In genomic region chr11:83162377-83162776, GRCh38 we compare ENCODE assay signal across 8 cellular contexts. TPM values are rescaled to one million over a fixed set of nuclear protein-coding genes. Genes with fewer than 3 reads are reported as not detected.
DNase-seq lines count a peak whose midpoint lies in the region; ATAC-seq and TF ChIP-seq lines count a peak whose summit lies in the region.

No MANE protein-coding gene starts in this region.

- H3K27ac Mint-ChIP-seq in activated B cell treated with CpG ODN at 0.5 μM for 24 hours: peak overlapping the region; percentile 56

- H3K27me3 ChIP-seq in neutrophil: no peaks in the 10 kb centered on the region
- no peaks in the 10 kb centered on the region for H3K27me3 ChIP-seq in right lobe of liver

- peaks cover 61% of the 10 kb centered on the region for H3K4me1 Mint-ChIP-seq in activated B cell treated with CpG ODN at 0.5 μM for 24 hours

- peak overlapping the region; percentile 64 for H3K4me3 Mint-ChIP-seq in activated B cell treated with CpG ODN at 0.5 μM for 24 hours

- no peak overlapping the region for H3K4me3 ChIP-seq in neutrophil (ENCODE audit: low read depth in 1 of 2, low read length in 1 of 2)
- no peak overlapping the region for H3K4me3 ChIP-seq in right lobe of liver

- H3K27me3 Mint-ChIP-seq in activated B cell treated with CpG ODN at 0.5 μM for 24 hours: no peaks in the 10 kb centered on the region

- intact Hi-C loops in activated B cell treated with CpG ODN at 0.5 μM for 24 hours (cut with micrococcal nuclease): loop anchor here (1.0 kb wide), 1 partner anchor 9 kb away; no protein-coding TSS in a partner anchor
- intact Hi-C loops in right lobe of liver (cut with DNase I): no loop called here

- H3K36me3 ChIP-seq in neutrophil: peaks cover 40% of the 10 kb centered on the region
- H3K36me3 ChIP-seq in right lobe of liver: peaks cover 0 to 32% (median 7%) of the 10 kb centered on the region in 4 donors

- no peaks in the 10 kb centered on the region for H3K9me3 Mint-ChIP-seq in activated B cell treated with CpG ODN at 0.5 μM for 24 hours

- 57% methylated on average over 2 of the region's 2 CpGs for WGBS in right lobe of liver (ENCODE audit: insufficient coverage, low coverage, low lambda C conversion rate, missing lambda C conversion rate)

- ATAC-seq in GM18867 (IDR thresholded peaks at IDR 0.05; ENCODE audit: unreplicated experiment) (peak; percentile 56), HG02884 (IDR thresholded peaks at IDR 0.05; ENCODE audit: unreplicated experiment) (peak; percentile 55), activated B cell treated with CpG ODN at 0.5 μM for 24 hours (ENCODE audit: low read depth) (peak; percentile 41), right lobe of liver (no peak)

- TF ChIP-seq POLR2A in right lobe of liver (IDR thresholded peaks at IDR 0.05): no peak

- no peaks in the 10 kb centered on the region for H3K9me3 ChIP-seq in neutrophil
- H3K9me3 ChIP-seq in right lobe of liver: no peaks in the 10 kb centered on the region

- CTCF ChIA-PET in activated B cell treated with CpG ODN at 0.5 μM for 24 hours (lab: Charles Lee): no interaction called here

- DNase-seq in activated B cell treated with CpG ODN at 0.5 μM for 24 hours (no peak), DMS79 treated with DMSO at 0.1 percent for 48 hours (lab: John Stamatoyannopoulos, UW) (no peak), cerebellar nuclear complex (lab: John Stamatoyannopoulos, UW) (no peak), NCI-H2029 (lab: John Stamatoyannopoulos, UW) (no peak), right lobe of liver (no peak)

- peaks cover 46 to 51% of the 10 kb centered on the region in 2 experiments for H3K4me1 ChIP-seq in neutrophil (ENCODE audit: control insufficient read depth in 1 of 2, insufficient read depth in 1 of 2, low read depth in 1 of 2, low read length in 1 of 2)
- peaks cover 0 to 32% (median 13%) of the 10 kb centered on the region in 4 donors for H3K4me1 ChIP-seq in right lobe of liver

- H3K27ac ChIP-seq in neutrophil (peak overlapping the region; percentile 62), right lobe of liver (no peak overlapping the region)

- peaks cover 74% of the 10 kb centered on the region for H3K36me3 Mint-ChIP-seq in activated B cell treated with CpG ODN at 0.5 μM for 24 hours (ENCODE audit: low read depth)

- TF ChIP-seq CTCF in activated B cell treated with CpG ODN at 0.5 μM for 24 hours (IDR thresholded peaks at IDR 0.05) (no peak), neutrophil (IDR thresholded peaks at IDR 0.05) (no peak), right lobe of liver (IDR thresholded peaks at IDR 0.05) (no peak)

- POLR2A ChIA-PET in activated B cell treated with CpG ODN at 0.5 μM for 24 hours (lab: Charles Lee): interaction anchor here (0.6 to 1.5 kb wide), 4 partner anchors 12 to 266 kb away, joined by 3 to 15 read pairs (median 4); partner anchors contain the start of gene CCDC90B

RNA-seq across cellular contexts. Expression of gene PCF11, which starts 5.4 kb away (rescaled TPM):
- total RNA-seq in activated B cell treated with CpG ODN at 0.5 μM for 24 hours (105 and 123 TPM in 2 replicates), right lobe of liver (10 to 100 TPM; 16.0 to 23.1 (median 18.9) TPM)

RNA-seq across cellular contexts. Expression of gene ANKRD42, which starts 31.1 kb away (rescaled TPM):
- total RNA-seq in activated B cell treated with CpG ODN at 0.5 μM for 24 hours (6.6 and 7.4 TPM in 2 replicates), right lobe of liver (1 to 10 TPM; 3.2 to 5.9 (median 3.6) TPM)

Comparison
In these comparisons a context has a peak if more than half of its experiments do, and no peak if none do; other contexts are left out.
1. ATAC-seq: peak in GM18867 (single experiment), HG02884 (single experiment) and activated B cell treated with CpG ODN at 0.5 μM for 24 hours (single experiment); none in right lobe of liver (0 of 4).